12 cellular contexts compared by ENCODE assay signal in genomic region chr7:33186187-33186586, GRCh38. TPM values are rescaled to one million over a fixed set of nuclear protein-coding genes. Genes with fewer than 3 reads are reported as not detected.
DNase-seq lines count a peak whose midpoint lies in the region; ATAC-seq and TF ChIP-seq lines count a peak whose summit lies in the region.
"Had no signal": no experiment of that assay in that cellular context is flagged by ENCODE, and none has a peak within 500 bp of the region (broad histone marks: within the 10 kb centered on the region; RNA-seq: fewer than 3 reads in every experiment).

No MANE protein-coding gene starts in this region.

- H3K4me3 ChIP-seq in cardiac fibroblast (replicated peaks in 1 of 2; ENCODE audit: low read depth in 2 of 2, low read length in 2 of 2) (no peak overlapping the region), lower leg skin (ENCODE audit: low read depth, poor library complexity, severe bottlenecking) (no peak overlapping the region)
- H3K4me3 ChIP-seq: MG63, sigmoid colon had no signal

- ATAC-seq in HG02623 (IDR thresholded peaks at IDR 0.05; ENCODE audit: unreplicated experiment) (no peak), HG03135 (IDR thresholded peaks at IDR 0.05; ENCODE audit: unreplicated experiment) (no peak)

- intact Hi-C loops in lower leg skin (cut with DNase I; ENCODE audit: low total_unique reads): no loop called here

- peak; percentile 65 for DNase-seq in ELR (ENCODE audit: low read depth)
- peak; percentile 92 for DNase-seq in NCI-H226
- peak; percentile 51 to 58 for DNase-seq in cardiac fibroblast (ENCODE audit: low read depth in 2 of 2)
- DNase-seq in myocyte (ENCODE audit: low read depth): peak; percentile 22
- DNase-seq in medulla oblongata (ENCODE audit: extremely low spot score): no peak
- no peak for DNase-seq in lower leg skin (ENCODE audit: low spot score in 2 of 2)
- DNase-seq: activated CD4-positive, alpha-beta memory T cell treated with anti-CD3 and anti-CD28 coated beads, Interleukin-2, amount 10 ng/mL, durations not matched to agents 7 days and 5 days; activated gamma-delta T cell; MG63; sigmoid colon had no signal

- no peak for TF ChIP-seq POLR2A in lower leg skin (IDR thresholded peaks at IDR 0.05)

- TF ChIP-seq CTCF in cardiac fibroblast (IDR thresholded peaks at IDR 0.05; ENCODE audit: low read depth, low read length) (no peak), lower leg skin (IDR thresholded peaks at IDR 0.05) (no peak)

- 77 to 80% methylated on average over 1 of the region's 1 CpG for WGBS in lower leg skin, 2 donors

RNA-seq across cellular contexts. Expression of gene BBS9, which starts 56.8 kb away (rescaled TPM):
- total RNA-seq in myocyte (16.2 and 17.7 TPM in 2 replicates), lower leg skin (10 to 100 TPM; 10.1 to 25.1 (median 11.2) TPM)
- 10.9 TPM for polyA plus RNA-seq in myocyte (2012)

Comparison
In these comparisons a context has a peak if more than half of its experiments do, and no peak if none do; other contexts are left out.
1. DNase-seq: peak in ELR (single experiment), NCI-H226 (single experiment), cardiac fibroblast (2 of 2) and myocyte (single experiment); none in medulla oblongata (single experiment) and lower leg skin (0 of 2).